In genomic region chr17:54899201-54899600, GRCh38 we compare ENCODE assay signal across 15 cellular contexts. TPM values are rescaled to one million over a fixed set of nuclear protein-coding genes. Genes with fewer than 3 reads are reported as not detected.
"Had no signal": no experiment of that assay in that cellular context is flagged by ENCODE, and none has a peak within 500 bp of the region (broad histone marks: within the 10 kb centered on the region; RNA-seq: fewer than 3 reads in every experiment).

No MANE protein-coding gene starts in this region.

- H3K4me3 Mint-ChIP-seq: activated CD8-positive, alpha-beta T cell treated with anti-CD3 and anti-CD28 coated beads, Interleukin-2, amount 10 ng/mL, durations not matched to agents 7 days and 5 days; activated naive CD4-positive, alpha-beta T cell treated with anti-CD3 and anti-CD28 coated beads for 36 hours; central memory CD8-positive, alpha-beta T cell had no signal

- H3K27ac ChIP-seq: gastrocnemius medialis, heart right ventricle, left ventricle myocardium inferior had no signal

- H3K36me3 ChIP-seq: gastrocnemius medialis, heart right ventricle, left ventricle myocardium inferior, prostate gland had no signal

- H3K9me3 Mint-ChIP-seq: activated naive CD4-positive, alpha-beta T cell treated with anti-CD3 and anti-CD28 coated beads for 36 hours; central memory CD8-positive, alpha-beta T cell; T-helper 1 cell treated with Interleukin-12 subunit alpha and Interleukin-12 subunit beta and Interleukin-4 antibody, amounts not matched to agents 30 μg/mL and 1 μg/mL, for 36 hours had no signal

- H3K9me3 ChIP-seq: gastrocnemius medialis, heart right ventricle, left ventricle myocardium inferior, prostate gland had no signal

- H3K4me1 Mint-ChIP-seq: central memory CD8-positive, alpha-beta T cell had no signal

- DNase-seq: activated CD4-positive, alpha-beta T cell treated with anti-CD3 and anti-CD28 coated beads for 48 hours; activated CD8-positive, alpha-beta T cell treated with anti-CD3 and anti-CD28 coated beads, Interleukin-2, amount 10 ng/mL, durations not matched to agents 7 days and 5 days; activated naive CD4-positive, alpha-beta T cell treated with anti-CD3 and anti-CD28 coated beads for 36 hours; effector memory CD4-positive, alpha-beta T cell; gastrocnemius medialis; heart right ventricle; left ventricle myocardium inferior; mesenchymal stem cell; stimulated activated CD4-positive, alpha-beta T cell treated with anti-CD3 and anti-CD28 coated beads, Interleukin-2, amount 100 ng/mL, for 48 hours; stimulated activated naive CD4-positive, alpha-beta T cell treated with Interleukin-2 at 50 U/mL for 16 hours had no signal

- ATAC-seq: activated CD8-positive, alpha-beta T cell treated with anti-CD3 and anti-CD28 coated beads, Interleukin-2, amount 10 ng/mL, durations not matched to agents 7 days and 5 days; gastrocnemius medialis; heart right ventricle; sciatic nerve had no signal

- H3K27ac Mint-ChIP-seq: activated CD8-positive, alpha-beta T cell treated with anti-CD3 and anti-CD28 coated beads, Interleukin-2, amount 10 ng/mL, durations not matched to agents 7 days and 5 days; activated naive CD4-positive, alpha-beta T cell treated with anti-CD3 and anti-CD28 coated beads for 36 hours; T-helper 1 cell treated with Interleukin-12 subunit alpha and Interleukin-12 subunit beta and Interleukin-4 antibody, amounts not matched to agents 30 μg/mL and 1 μg/mL, for 36 hours had no signal

- FAIRE-seq: keratinocyte had no signal

RNA-seq across cellular contexts. Expression of gene TOM1L1, which starts 1.5 kb away (rescaled TPM):
- total RNA-seq: activated CD8-positive, alpha-beta T cell treated with anti-CD3 and anti-CD28 coated beads, Interleukin-2, amount 10 ng/mL, durations not matched to agents 7 days and 5 days had no signal
